ENCODE assay signal across 9 cellular contexts in the genomic region with DNA sequence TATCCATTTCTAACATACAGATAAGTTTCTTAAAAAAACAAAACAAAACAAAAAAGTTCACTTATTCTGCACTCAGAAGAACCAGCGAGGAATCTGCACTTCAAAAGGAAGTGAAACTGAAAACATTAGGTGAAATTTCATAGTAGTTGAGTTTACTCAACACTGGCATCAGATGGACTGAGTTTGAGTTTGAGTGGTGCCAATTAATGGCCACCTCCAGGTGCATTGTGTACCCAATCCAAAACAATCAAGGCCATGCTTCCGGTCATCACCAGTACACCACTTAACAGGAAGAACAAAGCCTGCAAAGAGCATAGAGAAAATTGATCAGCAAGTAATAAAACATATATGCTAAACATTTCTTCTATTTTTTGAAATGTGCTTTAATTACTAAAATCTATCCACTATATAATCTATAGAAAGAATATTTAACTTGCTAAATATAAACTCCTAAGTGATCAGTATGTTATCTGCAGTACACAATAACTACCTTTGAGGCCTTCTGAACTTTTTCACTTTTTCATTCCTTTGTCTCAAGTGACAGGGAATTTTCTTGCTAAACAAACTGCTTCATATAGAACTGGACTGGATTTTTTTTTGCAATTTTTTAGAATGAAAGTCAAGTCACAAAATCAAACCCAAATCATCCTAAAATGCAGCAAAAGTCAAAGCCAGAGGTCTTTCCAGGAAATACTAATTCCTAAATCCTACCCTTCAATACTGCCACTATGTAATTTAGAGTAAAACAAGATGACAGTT. TPM values are rescaled to one million over a fixed set of nuclear protein-coding genes. Genes with fewer than 3 reads are reported as not detected.
A peak's percentile ranks its signal among the peaks of the same experiment; 100 is the strongest.
DNase-seq lines count a peak whose midpoint lies in the region; ATAC-seq and TF ChIP-seq lines count a peak whose summit lies in the region.
"Had no signal": no experiment of that assay in that cellular context is flagged by ENCODE, and none has a peak within 500 bp of the region (broad histone marks: within the 10 kb centered on the region; RNA-seq: fewer than 3 reads in every experiment).

No MANE protein-coding gene starts in this region.

- no peak overlapping the region for H3K4me3 Mint-ChIP-seq in chondrocyte (ENCODE audit: unreplicated experiment)

- H3K36me3 Mint-ChIP-seq in chondrocyte (ENCODE audit: low read depth): peaks cover 63% of the 10 kb centered on the region

- TF ChIP-seq CTCF in GM10248 (IDR thresholded peaks at IDR 0.05; ENCODE audit: control extremely low read depth, extremely low read depth, low read depth, missing control alignments) (no peak), chondrocyte (IDR thresholded peaks at IDR 0.05) (no peak)

- DNase-seq in GM10248 (ENCODE audit: extremely low spot score) (peak; percentile 18), chondrocyte (ENCODE audit: low spot score) (no peak), ecto neural progenitor cell (ENCODE audit: low spot score) (no peak), SKM-1 treated with dmso at 0.1 percent for 144 hours (lab: John Stamatoyannopoulos, UW; ENCODE audit: unreplicated experiment) (no peak), NCI-H2029 (lab: John Stamatoyannopoulos, UW) (no peak), NCI-H774 (lab: John Stamatoyannopoulos, UW) (no peak)
- DNase-seq: activated T-cell treated with anti-CD3 and anti-CD28 coated beads for 4 hours had no signal

- POLR2A ChIA-PET in GM10248 (lab: Yijun Ruan, JAX): no interaction called here

- H3K27me3 Mint-ChIP-seq in chondrocyte (ENCODE audit: low read depth): no peaks in the 10 kb centered on the region

- no peaks in the 10 kb centered on the region for H3K9me3 Mint-ChIP-seq in chondrocyte (ENCODE audit: low read depth)

- H3K4me1 Mint-ChIP-seq in chondrocyte (ENCODE audit: low read depth): peaks cover 71% of the 10 kb centered on the region

- peak overlapping the region; percentile 27 for H3K27ac Mint-ChIP-seq in chondrocyte (ENCODE audit: unreplicated experiment)

- CTCF ChIA-PET in GM10248 (lab: Yijun Ruan, JAX): interaction anchor here (0.8 kb wide), 1 partner anchor 315 kb away, joined by 3 read pairs; no protein-coding TSS in a partner anchor

- ATAC-seq in GM19467 (IDR thresholded peaks at IDR 0.05; ENCODE audit: unreplicated experiment) (peak; percentile 46), HG03378 (IDR thresholded peaks at IDR 0.05; ENCODE audit: unreplicated experiment) (peak; percentile 70)

RNA-seq across cellular contexts. Expression of a gene that starts 11.5 kb away (rescaled TPM):
- 580 to 614 TPM (median 596 TPM) in 3 replicates for total RNA-seq in chondrocyte
